In genomic region chr7:15547320-15547719, GRCh38 we compare ENCODE assay signal across 2 cellular contexts. TPM values are rescaled to one million over a fixed set of nuclear protein-coding genes. Genes with fewer than 3 reads are reported as not detected.
"Had no signal": no experiment of that assay in that cellular context is flagged by ENCODE, and none has a peak within 500 bp of the region (broad histone marks: within the 10 kb centered on the region; RNA-seq: fewer than 3 reads in every experiment).

No MANE protein-coding gene starts in this region.

RNA-seq across cellular contexts. Expression of gene AGMO, which starts 14.5 kb away (rescaled TPM):
- total RNA-seq: spleen had no signal
- polyA plus RNA-seq: neural cell had no signal
